8 cellular contexts compared by ENCODE assay signal in genomic region chr14:54488318-54488645, GRCh38. TPM values are rescaled to one million over a fixed set of nuclear protein-coding genes. Genes with fewer than 3 reads are reported as not detected.
A peak's percentile ranks its signal among the peaks of the same experiment; 100 is the strongest.
DNase-seq lines count a peak whose midpoint lies in the region; ATAC-seq and TF ChIP-seq lines count a peak whose summit lies in the region.

No MANE protein-coding gene starts in this region.

- no peaks in the 10 kb centered on the region for H3K27me3 Mint-ChIP-seq in CD8-positive, alpha-beta T cell (ENCODE audit: low read depth)
- H3K27me3 Mint-ChIP-seq in activated T-cell treated with anti-CD3 and anti-CD28 coated beads, Interleukin-2, amount 50 U/mL, for 24 hours = no peaks in the 10 kb centered on the region

- H3K9me3 ChIP-seq in CD8-positive, alpha-beta T cell (ENCODE audit: low read length) = no peaks in the 10 kb centered on the region

- POLR2A ChIA-PET in CD8-positive, alpha-beta T cell (lab: Charles Lee) = interaction anchor here (0.6 to 3.1 kb wide), 6 partner anchors 21 to 1348 kb away, joined by 3 to 17 read pairs (median 4); partner anchors contain the start of gene CGRRF1

- H3K36me3 Mint-ChIP-seq in CD8-positive, alpha-beta T cell = peaks cover 10% of the 10 kb centered on the region
- peaks cover 38% of the 10 kb centered on the region for H3K36me3 Mint-ChIP-seq in activated T-cell treated with anti-CD3 and anti-CD28 coated beads, Interleukin-2, amount 50 U/mL, for 24 hours (ENCODE audit: low read depth)

- no peaks in the 10 kb centered on the region for H3K36me3 ChIP-seq in CD8-positive, alpha-beta T cell (ENCODE audit: insufficient read depth, low read length)

- H3K4me1 ChIP-seq in CD8-positive, alpha-beta T cell (ENCODE audit: insufficient read depth, low read length) = peaks cover 38% of the 10 kb centered on the region

- H3K27ac ChIP-seq in CD8-positive, alpha-beta T cell (ENCODE audit: low read depth, low read length) = peak overlapping the region; percentile 66

- CTCF ChIA-PET in CD8-positive, alpha-beta T cell (lab: Charles Lee) = interaction anchor here (0.9 to 1.8 kb wide), 4 partner anchors 31 to 286 kb away, joined by 3 to 5 read pairs (median 4); no protein-coding TSS in a partner anchor

- no peaks in the 10 kb centered on the region for H3K27me3 ChIP-seq in CD8-positive, alpha-beta T cell (ENCODE audit: insufficient read depth, low read length)

- no peak for ATAC-seq in CD8-positive, alpha-beta T cell
- ATAC-seq in HG03039 (IDR thresholded peaks at IDR 0.05; ENCODE audit: unreplicated experiment) (peak; percentile 1), HG02973 (IDR thresholded peaks at IDR 0.05; ENCODE audit: unreplicated experiment) (no peak), GM19463 (IDR thresholded peaks at IDR 0.05; ENCODE audit: unreplicated experiment) (no peak)
- ATAC-seq in stimulated activated naive CD8-positive, alpha-beta T cell treated with anti-CD3 and anti-CD28 coated beads, Interleukin-15, Interleukin-2, amounts not matched to agents 100 U/mL and 50 U/mL, for 24 hours = peak; percentile 30

- H3K4me3 Mint-ChIP-seq in CD8-positive, alpha-beta T cell = peak overlapping the region; percentile 90
- peak overlapping the region; percentile 90 for H3K4me3 Mint-ChIP-seq in activated T-cell treated with anti-CD3 and anti-CD28 coated beads, Interleukin-2, amount 50 U/mL, for 24 hours

- no peak for TF ChIP-seq CTCF in CD8-positive, alpha-beta T cell (IDR thresholded peaks at IDR 0.05)

- DNase-seq in CD8-positive, alpha-beta T cell = no peak
- no peak for DNase-seq in activated T-cell treated with anti-CD3 and anti-CD28 coated beads, Interleukin-2, amount 50 U/mL, for 24 hours
- DNase-seq in stimulated activated naive CD8-positive, alpha-beta T cell treated with anti-CD3 and anti-CD28 coated beads, Interleukin-15, Interleukin-2, amounts not matched to agents 100 U/mL and 50 U/mL, for 24 hours = no peak
- no peak for DNase-seq in NCI-H1048 (lab: John Stamatoyannopoulos, UW)

- peaks cover 66% of the 10 kb centered on the region for H3K4me1 Mint-ChIP-seq in CD8-positive, alpha-beta T cell (ENCODE audit: low read depth)
- H3K4me1 Mint-ChIP-seq in activated T-cell treated with anti-CD3 and anti-CD28 coated beads, Interleukin-2, amount 50 U/mL, for 24 hours (ENCODE audit: low read depth) = peaks cover 62% of the 10 kb centered on the region

- no peaks in the 10 kb centered on the region for H3K9me3 Mint-ChIP-seq in CD8-positive, alpha-beta T cell
- H3K9me3 Mint-ChIP-seq in activated T-cell treated with anti-CD3 and anti-CD28 coated beads, Interleukin-2, amount 50 U/mL, for 24 hours = no peaks in the 10 kb centered on the region

- peak overlapping the region; percentile 66 for H3K4me3 ChIP-seq in CD8-positive, alpha-beta T cell (ENCODE audit: low read depth, low read length)
- H3K4me3 ChIP-seq in iPS-11a (ENCODE audit: low read depth, low read length) = peak overlapping the region; percentile 53

- H3K27ac Mint-ChIP-seq in CD8-positive, alpha-beta T cell = peak overlapping the region; percentile 83
- H3K27ac Mint-ChIP-seq in activated T-cell treated with anti-CD3 and anti-CD28 coated beads, Interleukin-2, amount 50 U/mL, for 24 hours = peak overlapping the region; percentile 93

- intact Hi-C loops in CD8-positive, alpha-beta T cell (cut with DNase I, micrococcal nuclease) = loop anchor here (1.0 to 10.0 kb wide), 8 partner anchors 21 to 1089 kb away; partner anchors contain the start of genes CNIH1 (in 2 of the 2), CDKN3 (in 1 of the 2), CGRRF1 (in 1 of the 2) and DLGAP5 (in 1 of the 2)

RNA-seq across cellular contexts. Expression of gene GMFB, which starts 0.5 kb away (rescaled TPM):
- total RNA-seq in CD8-positive, alpha-beta T cell = 10 to 100 TPM; 33.7 to 34.0 TPM

RNA-seq across cellular contexts. Expression of gene CGRRF1, which starts 21.4 kb away (rescaled TPM):
- total RNA-seq in CD8-positive, alpha-beta T cell = 10 to 100 TPM; 59.6 to 59.9 TPM

RNA-seq across cellular contexts. Expression of gene CNIH1, which starts 47.1 kb away (rescaled TPM):
- total RNA-seq in CD8-positive, alpha-beta T cell = 10 to 100 TPM; 49.2 to 55.6 TPM

Comparison
In these comparisons a context has a peak if more than half of its experiments do, and no peak if none do; other contexts are left out.
1. ATAC-seq: peak in HG03039 (single experiment) and stimulated activated naive CD8-positive, alpha-beta T cell treated with anti-CD3 and anti-CD28 coated beads, Interleukin-15, Interleukin-2, amounts not matched to agents 100 U/mL and 50 U/mL, for 24 hours (single experiment); none in CD8-positive, alpha-beta T cell (single experiment), HG02973 (single experiment) and GM19463 (single experiment).